In the genomic region with DNA sequence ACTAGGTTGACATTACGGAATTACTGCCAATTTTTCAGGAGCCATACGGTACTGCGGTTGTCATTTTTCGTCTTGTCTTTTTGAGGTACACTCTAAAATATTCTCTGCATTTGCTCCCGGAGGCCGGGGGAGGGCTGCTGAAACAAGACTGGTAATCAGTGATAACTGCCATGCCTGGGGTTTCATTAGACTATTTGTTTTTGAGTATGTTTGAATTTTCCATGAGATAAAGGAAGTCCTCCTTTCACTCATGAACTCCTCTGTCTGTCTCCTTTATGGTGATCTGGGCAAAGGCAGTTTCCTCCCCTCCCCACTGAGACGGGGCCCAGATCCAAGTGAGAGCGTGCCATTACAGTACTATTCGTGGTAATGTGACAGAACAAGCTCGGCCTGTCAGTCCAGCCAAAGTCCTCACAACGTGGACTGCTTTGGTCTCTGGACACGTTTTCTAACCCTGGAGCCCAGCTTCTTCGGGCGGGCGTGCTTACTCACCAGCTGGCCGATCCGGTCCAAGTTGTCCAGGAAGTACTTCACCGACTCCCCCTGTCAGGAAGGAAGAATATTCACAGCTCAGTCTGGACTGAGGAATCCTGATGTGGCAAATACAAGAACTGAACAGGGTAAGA, we compare ENCODE assay signal across 8 cellular contexts. TPM values are rescaled to one million over a fixed set of nuclear protein-coding genes. Genes with fewer than 3 reads are reported as not detected.
DNase-seq lines count a peak whose midpoint lies in the region; ATAC-seq and FAIRE-seq lines count a peak whose summit lies in the region.

No MANE protein-coding gene starts in this region.

- peaks cover 40% of the 10 kb centered on the region for H3K4me1 Mint-ChIP-seq in activated T-cell treated with anti-CD3 and anti-CD28 coated beads, Interleukin-2, amount 50 U/mL, for 24 hours (ENCODE audit: low read depth)
- H3K4me1 Mint-ChIP-seq in activated T-cell treated with anti-CD3 and anti-CD28 coated beads, Interleukin-2, amount 50 U/mL, for 4 hours (ENCODE audit: low read depth), result peaks cover 10% of the 10 kb centered on the region

- peaks cover 47% of the 10 kb centered on the region for H3K36me3 Mint-ChIP-seq in activated T-cell treated with anti-CD3 and anti-CD28 coated beads, Interleukin-2, amount 50 U/mL, for 24 hours (ENCODE audit: low read depth)
- H3K36me3 Mint-ChIP-seq in activated T-cell treated with anti-CD3 and anti-CD28 coated beads, Interleukin-2, amount 50 U/mL, for 4 hours (ENCODE audit: insufficient read depth), result peaks cover 26% of the 10 kb centered on the region

- FAIRE-seq in urothelium cell line (lab: Jason Lieb, UNC), result peak; percentile 87

- no peaks in the 10 kb centered on the region for H3K27me3 Mint-ChIP-seq in activated T-cell treated with anti-CD3 and anti-CD28 coated beads, Interleukin-2, amount 50 U/mL, for 24 hours
- no peaks in the 10 kb centered on the region for H3K27me3 Mint-ChIP-seq in activated T-cell treated with anti-CD3 and anti-CD28 coated beads, Interleukin-2, amount 50 U/mL, for 4 hours (ENCODE audit: low read depth)

- no peak overlapping the region for H3K4me3 Mint-ChIP-seq in activated T-cell treated with anti-CD3 and anti-CD28 coated beads, Interleukin-2, amount 50 U/mL, for 24 hours
- no peak overlapping the region for H3K4me3 Mint-ChIP-seq in activated T-cell treated with anti-CD3 and anti-CD28 coated beads, Interleukin-2, amount 50 U/mL, for 4 hours

- peak; percentile 18 for DNase-seq in activated T-cell treated with anti-CD3 and anti-CD28 coated beads, Interleukin-2, amount 50 U/mL, for 24 hours
- no peak for DNase-seq in activated T-cell treated with anti-CD3 and anti-CD28 coated beads, Interleukin-2, amount 50 U/mL, for 4 hours
- DNase-seq in cerebellum (ENCODE audit: low spot score), result peak; percentile 86
- peak; percentile 78 to 93 for DNase-seq in lung microvascular endothelial cell (ENCODE audit: low read depth in 2 of 2)
- no peak for DNase-seq in urothelium cell line (ENCODE audit: low spot score)
- DNase-seq in NCI-H187 treated with DMSO at 0.1 percent for 48 hours (lab: John Stamatoyannopoulos, UW), result no peak
- DNase-seq in NCI-H1105 treated with DMSO at 0.1 percent for 48 hours (lab: John Stamatoyannopoulos, UW), result no peak

- ATAC-seq in activated T-cell treated with anti-CD3 and anti-CD28 coated beads, Interleukin-2, amount 50 U/mL, for 4 hours, result no peak
- no peak for ATAC-seq in GM19397 (IDR thresholded peaks at IDR 0.05; ENCODE audit: unreplicated experiment)

- no peaks in the 10 kb centered on the region for H3K9me3 Mint-ChIP-seq in activated T-cell treated with anti-CD3 and anti-CD28 coated beads, Interleukin-2, amount 50 U/mL, for 24 hours
- no peaks in the 10 kb centered on the region for H3K9me3 Mint-ChIP-seq in activated T-cell treated with anti-CD3 and anti-CD28 coated beads, Interleukin-2, amount 50 U/mL, for 4 hours

- H3K27ac Mint-ChIP-seq in activated T-cell treated with anti-CD3 and anti-CD28 coated beads, Interleukin-2, amount 50 U/mL, for 24 hours, result no peak overlapping the region

RNA-seq across cellular contexts. Expression of gene AMZ1, which starts 45.1 kb away (rescaled TPM):
- under 1 TPM in 1 of 3 donors, not detected in 2; 0.03 TPM for total RNA-seq in activated T-cell treated with anti-CD3 and anti-CD28 coated beads, Interleukin-2, amount 50 U/mL, for 4 hours
- total RNA-seq in cerebellum (2.4 TPM), lung microvascular endothelial cell (under 0.01 TPM in 1 of 2 replicates, not detected in the other)

Comparison
In these comparisons a context has a peak if more than half of its experiments do, and no peak if none do; other contexts are left out.
1. DNase-seq: peak in activated T-cell treated with anti-CD3 and anti-CD28 coated beads, Interleukin-2, amount 50 U/mL, for 24 hours (single experiment), cerebellum (single experiment) and lung microvascular endothelial cell (2 of 2); none in activated T-cell treated with anti-CD3 and anti-CD28 coated beads, Interleukin-2, amount 50 U/mL, for 4 hours (single experiment), urothelium cell line (single experiment), NCI-H187 treated with DMSO at 0.1 percent for 48 hours (single experiment) and NCI-H1105 treated with DMSO at 0.1 percent for 48 hours (single experiment).